ENCODE assay signal across 30 cellular contexts in genomic region chr21:41012425-41012824, GRCh38.
"Had no signal": no experiment of that assay in that cellular context is flagged by ENCODE, and none has a peak within 500 bp of the region (broad histone marks: within the 10 kb centered on the region; RNA-seq: fewer than 3 reads in every experiment).

No MANE protein-coding gene starts in this region.

- ATAC-seq: activated CD4-positive, alpha-beta T cell treated with anti-CD3 and anti-CD28 coated beads for 36 hours; activated CD4-positive, CD25-positive, alpha-beta regulatory T cell treated with anti-CD3 and anti-CD28 coated beads, Interleukin-2, amount 50 U/mL, for 24 hours; activated CD8-positive, alpha-beta memory T cell treated with anti-CD3 and anti-CD28 coated beads, Interleukin-2, amount 10 ng/mL, durations not matched to agents 7 days and 5 days; activated CD8-positive, alpha-beta T cell treated with anti-CD3 and anti-CD28 coated beads for 36 hours; activated CD8-positive, alpha-beta T cell treated with anti-CD3 and anti-CD28 coated beads, Interleukin-2, amount 10 ng/mL, durations not matched to agents 7 days and 5 days; T-helper 17 cell; WTC11 had no signal

- H3K27ac ChIP-seq: VCaP, WERI-Rb-1 had no signal

- H3K36me3 ChIP-seq: WERI-Rb-1 had no signal

- FAIRE-seq: TTC549 had no signal

- DNase-seq: activated B cell treated with CpG ODN at 0.5 μM for 24 hours; activated CD4-positive, alpha-beta memory T cell treated with anti-CD3 and anti-CD28 coated beads for 36 hours; activated CD4-positive, alpha-beta memory T cell treated with anti-CD3 and anti-CD28 coated beads, Interleukin-2, amount 10 ng/mL, durations not matched to agents 7 days and 5 days; activated CD4-positive, alpha-beta T cell treated with anti-CD3 and anti-CD28 coated beads for 1 hour; activated CD4-positive, alpha-beta T cell treated with anti-CD3 and anti-CD28 coated beads for 36 hours; activated CD4-positive, alpha-beta T cell treated with anti-CD3 and anti-CD28 coated beads for 4 hours; activated CD4-positive, alpha-beta T cell treated with anti-CD3 and anti-CD28 coated beads for 48 hours; activated CD4-positive, alpha-beta T cell treated with anti-CD3 and anti-CD28 coated beads, Interleukin-2, amount 10 ng/mL, durations not matched to agents 7 days and 5 days; activated CD4-positive, alpha-beta T cell treated with anti-CD3 and anti-CD28 coated beads, Interleukin-2, amount 50 U/mL, for 1 hour; activated CD4-positive, alpha-beta T cell treated with anti-CD3 and anti-CD28 coated beads, Interleukin-2, amount 50 U/mL, for 4 hours; activated CD4-positive, alpha-beta T cell treated with anti-CD3 and anti-CD28 coated beads, Interleukin-2, amount 50 U/mL, for 48 hours; activated CD4-positive, CD25-positive, alpha-beta regulatory T cell; activated CD4-positive, CD25-positive, alpha-beta regulatory T cell treated with anti-CD3 and anti-CD28 coated beads, Interleukin-2, amount 50 U/mL, for 72 hours; activated CD8-positive, alpha-beta memory T cell treated with anti-CD3 and anti-CD28 coated beads for 24 hours; activated CD8-positive, alpha-beta memory T cell treated with anti-CD3 and anti-CD28 coated beads, Interleukin-2, amount 10 ng/mL, durations not matched to agents 7 days and 5 days; activated CD8-positive, alpha-beta memory T cell treated with anti-CD3 and anti-CD28 coated beads, Interleukin-2, amount 50 U/mL, for 4 hours; activated CD8-positive, alpha-beta memory T cell treated with anti-CD3 and anti-CD28 coated beads, Interleukin-2, amount 50 U/mL, for 48 hours; activated CD8-positive, alpha-beta T cell treated with anti-CD3 and anti-CD28 coated beads for 36 hours; activated CD8-positive, alpha-beta T cell treated with anti-CD3 and anti-CD28 coated beads, Interleukin-2, amount 10 ng/mL, durations not matched to agents 7 days and 5 days; activated T-cell treated with anti-CD3 and anti-CD28 coated beads for 4 hours; T-helper 1 cell; T-helper 17 cell; T-helper 2 cell; T-helper 9 cell; T1000; WERI-Rb-1 had no signal
